Comparison of ENCODE assay signal across 35 cellular contexts in the genomic region with DNA sequence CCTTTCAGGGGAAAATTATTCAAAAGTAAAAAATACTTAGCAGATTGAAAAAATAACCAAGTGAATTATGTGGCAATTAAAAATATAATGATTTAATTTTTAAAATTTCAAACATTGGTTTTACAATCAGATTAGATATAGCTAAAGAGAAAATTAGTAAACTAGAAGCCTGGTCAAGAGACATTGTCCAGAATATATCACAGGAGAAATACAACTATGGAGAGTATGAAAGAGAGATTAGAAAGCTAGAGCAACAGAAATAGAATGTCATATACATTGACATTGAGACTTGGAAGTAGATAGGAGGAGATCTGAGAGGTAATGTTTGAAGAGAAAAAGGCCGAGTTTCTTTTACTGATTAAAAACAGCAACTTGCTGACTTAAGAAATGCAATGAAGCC.
"Had no signal": no experiment of that assay in that cellular context is flagged by ENCODE, and none has a peak within 500 bp of the region (broad histone marks: within the 10 kb centered on the region; RNA-seq: fewer than 3 reads in every experiment).

No MANE protein-coding gene starts in this region.

- H3K4me2 ChIP-seq: KMS-11 had no signal

- H3K27me3 ChIP-seq: MG63 had no signal

- H3K9ac ChIP-seq: KMS-11 had no signal

- H3K4me3 ChIP-seq: MG63 had no signal

- H3K9me3 ChIP-seq: MG63 had no signal

- H3K27ac ChIP-seq: KMS-11 had no signal

- H3K36me3 ChIP-seq: MG63 had no signal

- DNase-seq: Karpas-422, Kasumi-1, KBM-7, KG1, MG63, MM.1S, MV-4-11, NCI-H1048, NCI-H1105, NCI-H1105 treated with DMSO at 0.1 percent for 48 hours, NCI-H1417, NCI-H1417 treated with DMSO at 0.1 percent for 48 hours, NCI-H1436, NCI-H1436 treated with DMSO at 0.1 percent for 48 hours, NCI-H146, NCI-H1694, NCI-H1694 treated with DMSO at 0.1 percent for 48 hours, NCI-H187, NCI-H187 treated with DMSO at 0.1 percent for 48 hours, NCI-H1930, NCI-H2029, NCI-H2029 treated with DMSO at 0.1 percent for 48 hours, NCI-H2081, NCI-H2081 treated with DMSO at 0.1 percent for 48 hours, NCI-H2107, NCI-H2171, NCI-H2171 treated with DMSO at 0.1 percent for 48 hours, NCI-H2227 treated with DMSO at 0.1 percent for 48 hours, NCI-H226, NCI-H345, NCI-H446, NCI-H446 treated with DMSO at 0.1 percent for 48 hours, NCI-H510A, NCI-H510A treated with DMSO at 0.1 percent for 48 hours had no signal
